In the genomic region with DNA sequence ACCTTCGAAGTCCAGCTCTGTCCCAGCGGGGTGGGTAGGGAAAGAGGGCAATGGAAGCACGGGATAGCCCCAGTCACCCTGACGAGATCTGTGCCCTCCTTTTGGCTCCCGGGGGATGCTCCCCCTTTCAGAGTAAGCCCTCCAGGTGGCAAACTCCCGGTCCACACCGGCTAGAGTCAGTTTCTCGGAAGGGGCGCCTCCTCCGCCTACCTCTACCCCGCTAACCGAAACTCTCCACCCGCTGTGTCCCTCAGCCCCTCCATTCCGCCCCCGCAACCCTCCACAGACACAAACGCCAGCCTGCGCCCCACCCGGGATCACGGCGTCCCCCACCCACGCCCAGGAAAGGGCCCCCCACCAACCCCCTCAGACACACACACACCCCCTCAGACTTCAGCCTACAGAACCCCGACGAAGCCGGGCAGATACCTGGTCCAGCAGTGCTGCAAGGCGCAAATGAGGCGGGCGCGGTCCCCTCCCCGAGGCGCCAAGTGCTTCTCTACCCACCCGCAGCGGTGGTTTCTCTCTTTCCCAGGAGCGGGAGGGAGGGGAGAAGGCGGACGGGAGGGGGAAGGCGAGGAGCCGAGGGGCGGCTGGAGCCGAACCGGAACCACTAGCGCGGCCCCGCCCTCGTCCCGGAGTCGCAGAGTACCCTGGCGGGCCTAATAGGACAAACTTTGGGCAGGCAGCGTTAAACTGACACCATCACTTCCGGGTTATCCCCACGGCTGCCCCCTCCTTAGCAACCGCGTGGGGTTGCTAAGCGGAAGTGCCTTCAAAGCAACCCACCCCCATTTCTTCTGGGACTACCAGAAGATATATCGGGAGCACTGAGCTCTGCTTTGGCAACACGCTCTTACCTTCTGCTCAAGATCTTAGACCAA, we compare ENCODE assay signal across 8 cellular contexts. TPM values are rescaled to one million over a fixed set of nuclear protein-coding genes. Genes with fewer than 3 reads are reported as not detected.
DNase-seq lines count a peak whose midpoint lies in the region; ATAC-seq, FAIRE-seq and TF ChIP-seq lines count a peak whose summit lies in the region.

A gene (minus strand): TSS at position 615 of the 884 bp plus-strand sequence. CDS start 55,674 bp downstream, outside the sequence.

- H3K4me1 ChIP-seq in esophagus muscularis mucosa = peaks cover 16 to 27% (median 21%) of the 10 kb centered on the region in 4 donors
- peaks cover 10 to 14% of the 10 kb centered on the region in 2 donors for H3K4me1 ChIP-seq in muscle layer of duodenum (ENCODE audit: control insufficient read depth in 1 of 2, insufficient read depth in 2 of 2, low read length in 2 of 2)

- H3K27me3 Mint-ChIP-seq in activated T-cell treated with anti-CD3 and anti-CD28 coated beads, Interleukin-2, amount 50 U/mL, for 72 hours (ENCODE audit: low read depth) = no peaks in the 10 kb centered on the region

- peak; percentile 54 for DNase-seq in DMS153 treated with DMSO at 0.1 percent for 48 hours (lab: John Stamatoyannopoulos, UW; ENCODE audit: unreplicated experiment)
- DNase-seq in RCC 7860 (ENCODE audit: low spot score) = peak; percentile 95
- DNase-seq in activated T-cell treated with anti-CD3 and anti-CD28 coated beads, Interleukin-2, amount 50 U/mL, for 72 hours = peak; percentile 92 to 94
- DNase-seq in esophagus muscularis mucosa (ENCODE audit: extremely low spot score) = peak; percentile 97
- peak; percentile 91 to 93 for DNase-seq in stimulated activated CD8-positive, alpha-beta memory T cell treated with anti-CD3 and anti-CD28 coated beads, Interleukin-7, amount 100 ng/mL, for 4 hours (ENCODE audit: low read depth in 2 of 2)

- no peaks in the 10 kb centered on the region for H3K9me3 Mint-ChIP-seq in activated T-cell treated with anti-CD3 and anti-CD28 coated beads, Interleukin-2, amount 50 U/mL, for 72 hours

- H3K4me1 Mint-ChIP-seq in activated T-cell treated with anti-CD3 and anti-CD28 coated beads, Interleukin-2, amount 50 U/mL, for 72 hours (ENCODE audit: low read depth) = peaks cover 27% of the 10 kb centered on the region

- peak; percentile 98 for ATAC-seq in GM21786 (IDR thresholded peaks at IDR 0.05; ENCODE audit: unreplicated experiment)
- peak; percentile 100 for ATAC-seq in activated T-cell treated with anti-CD3 and anti-CD28 coated beads, Interleukin-2, amount 50 U/mL, for 72 hours (replicated peaks in 1 of 2)

- TF ChIP-seq EP300 in esophagus muscularis mucosa (IDR thresholded peaks at IDR 0.05) = no peak

- H3K4me3 Mint-ChIP-seq in activated T-cell treated with anti-CD3 and anti-CD28 coated beads, Interleukin-2, amount 50 U/mL, for 72 hours = peak within 1 kb of the TSS; percentile 97 to 98

- peak within 1 kb of the TSS; percentile 95 for H3K27ac Mint-ChIP-seq in activated T-cell treated with anti-CD3 and anti-CD28 coated beads, Interleukin-2, amount 50 U/mL, for 72 hours

- H3K27me3 ChIP-seq in esophagus muscularis mucosa = no peaks in the 10 kb centered on the region
- no peaks in the 10 kb centered on the region for H3K27me3 ChIP-seq in muscle layer of duodenum (ENCODE audit: low read depth, low read length)

- 0% methylated on average over 25 of the region's 55 CpGs for WGBS in esophagus muscularis mucosa

- no peaks in the 10 kb centered on the region for H3K9me3 ChIP-seq in KOPT-K1 (ENCODE audit: insufficient read depth, low read length, poor library complexity, severe bottlenecking)
- H3K9me3 ChIP-seq in esophagus muscularis mucosa = peaks cover 0 to 6% (median 0%) of the 10 kb centered on the region in 4 donors
- no peaks in the 10 kb centered on the region for H3K9me3 ChIP-seq in muscle layer of duodenum (ENCODE audit: control insufficient read depth in 1 of 2, low read length in 2 of 2)

- H3K4me3 ChIP-seq in esophagus muscularis mucosa = peak within 1 kb of the TSS; percentile 72 to 97 (median 91)
- peak within 1 kb of the TSS; percentile 68 to 94 for H3K4me3 ChIP-seq in muscle layer of duodenum (ENCODE audit: low read depth in 1 of 2, low read length in 2 of 2)

- peak; percentile 77 for FAIRE-seq in RCC 7860 (lab: Jason Lieb, UNC)

- peaks cover 21% of the 10 kb centered on the region for H3K36me3 ChIP-seq in KOPT-K1 (ENCODE audit: insufficient read depth, low read length)
- no peaks in the 10 kb centered on the region for H3K36me3 ChIP-seq in esophagus muscularis mucosa
- H3K36me3 ChIP-seq in muscle layer of duodenum (ENCODE audit: control insufficient read depth in 1 of 2, insufficient read depth in 2 of 2, low read length in 2 of 2) = no peaks in the 10 kb centered on the region

- intact Hi-C loops in esophagus muscularis mucosa (cut with DNase I) = loop anchor here (5.0 to 10.0 kb wide), 2 partner anchors 151 to 194 kb away; a partner anchor contains a TSS

- peaks cover 1% of the 10 kb centered on the region in 2 donors for H3K36me3 Mint-ChIP-seq in activated T-cell treated with anti-CD3 and anti-CD28 coated beads, Interleukin-2, amount 50 U/mL, for 72 hours (ENCODE audit: insufficient read depth in 2 of 2)

- no peak for TF ChIP-seq CTCF in esophagus muscularis mucosa (IDR thresholded peaks at IDR 0.05)

- TF ChIP-seq POLR2A in esophagus muscularis mucosa (IDR thresholded peaks at IDR 0.05; ENCODE audit: low read depth) = no peak

- H3K27ac ChIP-seq in KOPT-K1 (ENCODE audit: low read depth, low read length, poor library complexity, severe bottlenecking) (peak within 1 kb of the TSS; percentile 76), esophagus muscularis mucosa (replicated peaks in 1 of 4) (peak within 1 kb of the TSS; percentile 80 to 88 (median 83)), muscle layer of duodenum (ENCODE audit: low read length) (peak within 1 kb of the TSS; percentile 64)

RNA-seq across cellular contexts. Expression of the gene that starts here (rescaled TPM):
- 10 to 100 TPM; 29.4 to 31.3 TPM for total RNA-seq in activated T-cell treated with anti-CD3 and anti-CD28 coated beads, Interleukin-2, amount 50 U/mL, for 72 hours
- total RNA-seq in esophagus muscularis mucosa = 10 to 100 TPM in 2 of 4 donors, 1 to 10 TPM in 2; 9.1 to 11.2 (median 10.1) TPM

Comparison
In these comparisons a context has a peak if more than half of its experiments do, and no peak if none do; other contexts are left out.
1. Peak in every context shown above with its lines: DNase-seq, ATAC-seq, H3K4me3 ChIP-seq and H3K27ac ChIP-seq.